ENCODE assay signal across 10 cellular contexts in the genomic region with DNA sequence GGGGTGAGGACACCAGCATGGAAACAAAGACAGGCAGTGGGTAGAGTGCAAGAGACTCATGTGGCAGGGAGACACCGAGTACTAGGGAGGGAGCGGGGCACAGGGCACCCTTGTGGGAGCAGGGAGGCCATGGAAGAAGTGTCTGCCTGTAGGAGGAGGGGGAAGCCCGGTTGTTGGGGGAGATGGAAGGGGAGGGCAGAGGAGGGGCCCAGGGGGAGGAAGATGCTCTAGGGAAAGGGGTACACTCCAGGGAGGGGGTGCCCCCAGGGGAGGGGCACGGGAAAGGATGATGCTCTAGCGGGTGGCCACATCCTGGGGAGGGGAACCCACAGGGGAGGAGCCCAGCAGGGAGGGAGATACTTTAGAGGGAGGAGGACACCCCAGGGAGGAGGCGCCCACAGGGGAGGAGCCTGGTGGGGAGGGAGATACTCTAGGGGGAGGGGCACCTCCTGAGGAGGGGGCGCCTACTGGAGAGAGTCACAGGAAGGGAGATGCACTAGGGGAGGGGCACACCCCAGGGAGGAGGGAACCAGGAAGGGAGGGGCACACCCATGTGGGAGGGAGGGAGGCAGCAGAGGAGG.
DNase-seq lines count a peak whose midpoint lies in the region; ATAC-seq lines count a peak whose summit lies in the region.
"Had no signal": no experiment of that assay in that cellular context is flagged by ENCODE, and none has a peak within 500 bp of the region (broad histone marks: within the 10 kb centered on the region; RNA-seq: fewer than 3 reads in every experiment).

No MANE protein-coding gene starts in this region.

- peaks cover 4% of the 10 kb centered on the region for H3K9me3 Mint-ChIP-seq in memory B cell

- H3K27me3 Mint-ChIP-seq in memory B cell: peaks cover 12% of the 10 kb centered on the region

- DNase-seq in T-helper 1 cell: peak; percentile 57 to 90 (median 76)
- DNase-seq in activated T-helper 1 cell treated with Interleukin-2 at 50 U/mL for 16 hours (ENCODE audit: low read depth): peak; percentile 65
- DNase-seq in memory B cell (ENCODE audit: low spot score in 2 of 2): peak; percentile 20 to 26
- peak; percentile 15 to 60 for DNase-seq in stimulated activated CD8-positive, alpha-beta memory T cell treated with anti-CD3 and anti-CD28 coated beads, Interleukin-7, amount 100 ng/mL, for 1 hour (ENCODE audit: low read depth in 2 of 2)
- no peak for DNase-seq in NCI-H510A (lab: John Stamatoyannopoulos, UW)
- no peak for DNase-seq in SIG-M5 treated with dmso at 0.1 percent for 504 hours (lab: John Stamatoyannopoulos, UW; ENCODE audit: unreplicated experiment)
- DNase-seq: esophagus squamous epithelium, uterus had no signal

- peak; percentile 91 for ATAC-seq in memory B cell (ENCODE audit: low read depth)
- no peak for ATAC-seq in GM19328 (IDR thresholded peaks at IDR 0.05; ENCODE audit: unreplicated experiment)
- no peak for ATAC-seq in GM18519 (IDR thresholded peaks at IDR 0.05; ENCODE audit: low FRiP score, unreplicated experiment)

- H3K36me3 Mint-ChIP-seq in memory B cell: peaks cover 5% of the 10 kb centered on the region

- H3K4me3 Mint-ChIP-seq in memory B cell: peak overlapping the region; percentile 39

- H3K4me1 Mint-ChIP-seq in memory B cell: peaks cover 7% of the 10 kb centered on the region

- peak overlapping the region; percentile 7 for H3K27ac Mint-ChIP-seq in memory B cell

Comparison
In these comparisons a context has a peak if more than half of its experiments do, and no peak if none do; other contexts are left out.
1. DNase-seq: peak in T-helper 1 cell (5 of 5), activated T-helper 1 cell treated with Interleukin-2 at 50 U/mL for 16 hours (single experiment), memory B cell (2 of 2) and stimulated activated CD8-positive, alpha-beta memory T cell treated with anti-CD3 and anti-CD28 coated beads, Interleukin-7, amount 100 ng/mL, for 1 hour (2 of 2); none in NCI-H510A (single experiment) and SIG-M5 treated with dmso at 0.1 percent for 504 hours (single experiment).